ENCODE assay signal across 1 cellular context in genomic region chr5:143057580-143057999, GRCh38.
TF ChIP-seq lines count a peak whose summit lies in the region.

No MANE protein-coding gene starts in this region.

TF ChIP-seq in GM12878, 131 proteins besides CTCF, POLR2A, EP300 and RAD21 (continued from another document and continues in another):
- TF ChIP-seq ZNF592 (IDR thresholded peaks at IDR 0.05), result no peak
- no peak for TF ChIP-seq E2F4 (IDR thresholded peaks at IDR 0.05; ENCODE audit: low read depth, low read length)
- no peak for TF ChIP-seq SMAD1 (IDR thresholded peaks at IDR 0.05; ENCODE audit: low read depth, partially characterized antibody)
- no peak for TF ChIP-seq ZNF384 (IDR thresholded peaks at IDR 0.05; ENCODE audit: borderline replicate concordance, low read depth, low read length)
- peak; percentile 58 for TF ChIP-seq CBX5 (IDR thresholded peaks at IDR 0.05; ENCODE audit: low read depth)
- TF ChIP-seq CHD4 (IDR thresholded peaks at IDR 0.05), result no peak
- TF ChIP-seq TARDBP (IDR thresholded peaks at IDR 0.05; ENCODE audit: borderline replicate concordance), result no peak
- TF ChIP-seq ZZZ3 (IDR thresholded peaks at IDR 0.05; ENCODE audit: control insufficient read depth, insufficient read length, low read depth), result no peak
- TF ChIP-seq ZBED1 (IDR thresholded peaks at IDR 0.05; ENCODE audit: borderline replicate concordance), result peak; percentile 84
- no peak for TF ChIP-seq HSF1 (IDR thresholded peaks at IDR 0.05; ENCODE audit: low read depth, low read length)
- TF ChIP-seq NFYA (IDR thresholded peaks at IDR 0.05; ENCODE audit: borderline replicate concordance, low read depth, low read length), result no peak
- no peak for TF ChIP-seq BMI1 (IDR thresholded peaks at IDR 0.05; ENCODE audit: borderline replicate concordance)
- TF ChIP-seq MEF2B (IDR thresholded peaks at IDR 0.05; ENCODE audit: partially characterized antibody, poor library complexity, severe bottlenecking), result peak; percentile 27
- peak; percentile 96 for TF ChIP-seq NFIC (IDR thresholded peaks at IDR 0.05; ENCODE audit: low read depth, low read length)
- TF ChIP-seq PRDM15 (CRISPR knock-in tag; IDR thresholded peaks at IDR 0.05), result no peak
- TF ChIP-seq STAT3 (IDR thresholded peaks at IDR 0.05; ENCODE audit: low read depth, low read length), result no peak
- TF ChIP-seq MTA3 (IDR thresholded peaks at IDR 0.05; ENCODE audit: borderline replicate concordance, low read length), result peak; percentile 88; the same call in 1 of the 2 replicates
- no peak for TF ChIP-seq ZSCAN29 (IDR thresholded peaks at IDR 0.05)
- peak; percentile 93 for TF ChIP-seq MTA2 (IDR thresholded peaks at IDR 0.05; ENCODE audit: low read depth)
- no peak for TF ChIP-seq HCFC1 (IDR thresholded peaks at IDR 0.05; ENCODE audit: low read length)
- TF ChIP-seq EED (IDR thresholded peaks at IDR 0.05; ENCODE audit: low read depth), result peak; percentile 99
- TF ChIP-seq ZNF207 (IDR thresholded peaks at IDR 0.05; ENCODE audit: borderline replicate concordance), result no peak
- no peak for TF ChIP-seq RCOR1 (conservative IDR thresholded peaks at IDR 0.05; ENCODE audit: low read depth, low read length)
- TF ChIP-seq CEBPB (IDR thresholded peaks at IDR 0.05; ENCODE audit: borderline replicate concordance in 1 of 2, low read depth in 2 of 2, low read length in 2 of 2), result peak; percentile 69 to 87
- no peak for TF ChIP-seq EZH2 (IDR thresholded peaks at IDR 0.05; ENCODE audit: borderline replicate concordance, control insufficient read depth, low read depth, low read length)
- no peak for TF ChIP-seq BHLHE40 (IDR thresholded peaks at IDR 0.05; ENCODE audit: borderline replicate concordance in 1 of 2, low read depth in 2 of 2, low read length in 1 of 2)
- TF ChIP-seq BCLAF1 (IDR thresholded peaks at IDR 0.05), result no peak
- TF ChIP-seq DPF2 (IDR thresholded peaks at IDR 0.05), result peak; percentile 91
- no peak for TF ChIP-seq ASH2L (IDR thresholded peaks at IDR 0.05; ENCODE audit: borderline replicate concordance, low read depth)
- TF ChIP-seq POU2F2 (IDR thresholded peaks at IDR 0.05; ENCODE audit: borderline replicate concordance, low read depth, low read length), result no peak; the same call in 2 of the 3 replicates
- TF ChIP-seq CREB1 (IDR thresholded peaks at IDR 0.05; ENCODE audit: low read depth), result 0 out of 2 replicates have a peak, but pooled peaks have one; percentile 38
- TF ChIP-seq IKZF2 (IDR thresholded peaks at IDR 0.05), result peak; percentile 99
- no peak for TF ChIP-seq ESRRA (IDR thresholded peaks at IDR 0.05; ENCODE audit: low read length)
- TF ChIP-seq JUND (IDR thresholded peaks at IDR 0.05; ENCODE audit: low read depth, low read length), result no peak
- no peak for TF ChIP-seq KAT2A (conservative IDR thresholded peaks at IDR 0.05; ENCODE audit: control insufficient read depth, low read depth, low read length)
- TF ChIP-seq NRF1 (conservative IDR thresholded peaks at IDR 0.05; ENCODE audit: low read depth, low read length), result no peak
- TF ChIP-seq POLR2AphosphoS2 (IDR thresholded peaks at IDR 0.05; ENCODE audit: low read depth, low read length), result no peak
- no peak for TF ChIP-seq NR2C2 (IDR thresholded peaks at IDR 0.05; ENCODE audit: borderline replicate concordance, control insufficient read depth, insufficient read length, low read depth)
- no peak for TF ChIP-seq SUZ12 (IDR thresholded peaks at IDR 0.05; ENCODE audit: unreplicated experiment)
- TF ChIP-seq TCF7 (IDR thresholded peaks at IDR 0.05; ENCODE audit: borderline replicate concordance), result no peak
- no peak; the same call in 1 of the 2 replicates for TF ChIP-seq NBN (IDR thresholded peaks at IDR 0.05)
- peak; percentile 94 for TF ChIP-seq BCL11A (IDR thresholded peaks at IDR 0.05; ENCODE audit: low read depth, low read length)
- TF ChIP-seq SIX5 (IDR thresholded peaks at IDR 0.05; ENCODE audit: low read depth, low read length, severe bottlenecking), result no peak
- TF ChIP-seq ETV6 (conservative IDR thresholded peaks at IDR 0.05 in 1 of 2, IDR thresholded peaks at IDR 0.05 in 1 of 2; ENCODE audit: borderline replicate concordance in 1 of 2, low read depth in 1 of 2), result peak in 1 of 2 experiments; percentile 70; a peak in 1 of 4 replicates
- no peak for TF ChIP-seq SRF (IDR thresholded peaks at IDR 0.05; ENCODE audit: low read depth in 2 of 2, low read length in 2 of 2)
- no peak for TF ChIP-seq SREBF2 (IDR thresholded peaks at IDR 0.05; ENCODE audit: low read length)
- no peak for TF ChIP-seq TBL1XR1 (IDR thresholded peaks at IDR 0.05; ENCODE audit: low read depth, low read length)
- peak; percentile 19 for TF ChIP-seq SP1 (IDR thresholded peaks at IDR 0.05; ENCODE audit: low read depth, low read length)
- TF ChIP-seq SKIL (IDR thresholded peaks at IDR 0.05; ENCODE audit: low read depth, poor library complexity, severe bottlenecking), result no peak
